23 cellular contexts compared by ENCODE assay signal in the genomic region with DNA sequence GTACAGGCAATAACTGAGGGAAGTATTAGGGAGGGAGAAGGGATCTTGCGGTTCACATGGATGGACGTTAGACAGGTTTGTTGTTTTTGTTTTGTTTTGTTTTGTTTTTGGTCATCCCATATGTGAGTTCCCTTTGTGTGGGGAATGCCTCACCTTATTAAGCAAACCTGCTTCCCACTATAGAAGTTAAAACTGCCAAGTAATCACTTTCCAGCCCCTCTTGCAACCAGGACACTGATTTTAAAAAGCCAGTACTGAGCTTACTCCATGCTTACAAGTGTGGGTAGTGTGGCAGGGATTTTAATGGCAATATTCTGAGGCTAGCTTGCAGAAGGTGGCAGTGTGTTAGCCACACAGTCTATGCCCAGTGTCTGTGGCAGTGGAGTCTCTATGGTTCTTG. TPM values are rescaled to one million over a fixed set of nuclear protein-coding genes. Genes with fewer than 3 reads are reported as not detected.
DNase-seq lines count a peak whose midpoint lies in the region; ATAC-seq, FAIRE-seq and TF ChIP-seq lines count a peak whose summit lies in the region.
"Had no signal": no experiment of that assay in that cellular context is flagged by ENCODE, and none has a peak within 500 bp of the region (broad histone marks: within the 10 kb centered on the region; RNA-seq: fewer than 3 reads in every experiment).

No MANE protein-coding gene starts in this region.

- no peak overlapping the region for H4K5ac ChIP-seq in H9 (ENCODE audit: insufficient read length, low read depth, low read length)

- H3K36me3 ChIP-seq in K562 (ENCODE audit: control insufficient read depth, insufficient read depth, low read length) (no peaks in the 10 kb centered on the region), Peyer's patch (no peaks in the 10 kb centered on the region), H7 (replicated peaks; ENCODE audit: control insufficient read depth, insufficient read depth, low read length) (no peaks in the 10 kb centered on the region)
- H3K36me3 ChIP-seq: BE2C had no signal

- H2BK15ac ChIP-seq in H9 (ENCODE audit: low read depth, low read length) = 0 out of 2 replicates have a peak overlapping the region, but pooled peaks have one; percentile 5

- no peak overlapping the region for H2BK120ac ChIP-seq in H9 (ENCODE audit: low read depth, low read length, poor library complexity, severe bottlenecking)

- H3K4me3 Mint-ChIP-seq in H9 = no peak overlapping the region
- no peak overlapping the region for H3K4me3 Mint-ChIP-seq in stimulated activated memory B cell treated with anti-CD40 and anti-IgM and Interleukin-4, amounts not matched to agents 10 μg/mL and 1 μg/mL and 100 μg/mL, for 72 hours
- no peak overlapping the region for H3K4me3 Mint-ChIP-seq in activated CD8-positive, alpha-beta T cell treated with anti-CD3 and anti-CD28 coated beads, Interleukin-2, amount 10 ng/mL, durations not matched to agents 7 days and 5 days
- H3K4me3 Mint-ChIP-seq: CD4-positive, CD25-positive, alpha-beta regulatory T cell; CD8-positive, alpha-beta memory T cell; GM23338 had no signal

- H3K9ac ChIP-seq in H9 (ENCODE audit: extremely low read depth, insufficient read length, low read length) (no peak overlapping the region), K562 (ENCODE audit: insufficient read depth in 1 of 2, low read depth in 2 of 2, low read length in 2 of 2) (no peak overlapping the region)
- H3K9ac ChIP-seq: KMS-11 had no signal

- no peak for FAIRE-seq in K562 (lab: Jason Lieb, UNC)
- FAIRE-seq: H54, HTR-8/SVneo had no signal

- H3K4me2 ChIP-seq in H9 (ENCODE audit: insufficient read depth, insufficient read length, low read length) = no peak overlapping the region
- no peak overlapping the region for H3K4me2 ChIP-seq in K562 (ENCODE audit: insufficient read depth, low read length)
- H3K4me2 ChIP-seq: GM23338, KMS-11 had no signal

- no peaks in the 10 kb centered on the region for H3K27me3 ChIP-seq in H9 (ENCODE audit: insufficient read depth, low read length)
- 0 out of 5 replicates have a peak, but pooled peaks cover 0 to 4% of the 10 kb centered on the region in 2 experiments for H3K27me3 ChIP-seq in K562 (ENCODE audit: control insufficient read depth in 2 of 2, insufficient read depth in 2 of 2, low read length in 2 of 2)
- H3K27me3 ChIP-seq in Peyer's patch = no peaks in the 10 kb centered on the region
- no peaks in the 10 kb centered on the region; the same call in 1 of the 2 replicates for H3K27me3 ChIP-seq in H7 (ENCODE audit: control insufficient read depth, insufficient read depth, low read length)
- H3K27me3 ChIP-seq: BE2C had no signal

- no peaks in the 10 kb centered on the region for H3K79me1 ChIP-seq in H9 (ENCODE audit: insufficient read depth, low read depth, low read length, poor library complexity, severe bottlenecking)

- no peak overlapping the region for H3K18ac ChIP-seq in H9 (ENCODE audit: insufficient read length, low read depth, low read length)

- H3K9me1 ChIP-seq in K562 (ENCODE audit: control insufficient read depth, insufficient read depth, low read length) = no peaks in the 10 kb centered on the region

- H3K27ac ChIP-seq in H9 (ENCODE audit: insufficient read length, low read depth, low read length) (no peak overlapping the region), K562 (ENCODE audit: extremely low read depth, low read depth, low read length) (no peak overlapping the region), Peyer's patch (no peak overlapping the region)
- H3K27ac ChIP-seq: KMS-11 had no signal

- POLR2A ChIA-PET in K562 (lab: Yijun Ruan, JAX) = interaction anchor here (1.0 to 1.5 kb wide), 4 partner anchors 8 to 42 kb away, joined by 3 to 5 read pairs (median 4); no protein-coding TSS in a partner anchor
- POLR2A ChIA-PET in activated CD8-positive, alpha-beta T cell treated with anti-CD3 and anti-CD28 coated beads, Interleukin-2, amount 10 ng/mL, durations not matched to agents 7 days and 5 days (lab: Charles Lee) = no interaction called here

- no peak overlapping the region for H2AK5ac ChIP-seq in H9 (ENCODE audit: insufficient read length, low read length)

- H2BK12ac ChIP-seq in H9 (ENCODE audit: insufficient read length, low read depth, low read length) = no peak overlapping the region

- no peak overlapping the region for H3K23ac ChIP-seq in H9 (ENCODE audit: insufficient read length, low read depth, low read length)

- no peak overlapping the region for H2AFZ ChIP-seq in H9 (ENCODE audit: low read length)
- H2AFZ ChIP-seq in K562 (ENCODE audit: low read depth, low read length) = no peak overlapping the region
- H2AFZ ChIP-seq: GM23338 had no signal

- H3K4ac ChIP-seq in H9 (ENCODE audit: low read depth, low read length) = no peak overlapping the region

- H2BK5ac ChIP-seq in H9 (ENCODE audit: insufficient read length, low read length) = no peak overlapping the region

- peak; percentile 10 for TF ChIP-seq CTCF in GM10266 (IDR thresholded peaks at IDR 0.05; ENCODE audit: control insufficient read depth, insufficient read depth, low read depth, missing control alignments)
- TF ChIP-seq CTCF in H9 (conservative IDR thresholded peaks at IDR 0.05) = no peak
- TF ChIP-seq CTCF in K562 (IDR thresholded peaks at IDR 0.05 in 2 of 3, conservative IDR thresholded peaks at IDR 0.05 in 1 of 3; ENCODE audit: insufficient read depth in 2 of 3, low read depth in 1 of 3, low read length in 3 of 3) = no peak
- TF ChIP-seq CTCF in Peyer's patch (IDR thresholded peaks at IDR 0.05) = no peak

- H4K20me1 ChIP-seq in H9 (ENCODE audit: control insufficient read depth, insufficient read depth, insufficient read length) (no peaks in the 10 kb centered on the region), K562 (replicated peaks; ENCODE audit: control insufficient read depth, insufficient read depth, low read length) (no peaks in the 10 kb centered on the region)

- WGBS in H9 (ENCODE audit: extremely low coverage, insufficient read length, low lambda C conversion rate) = no CpG with 5 or more reads among the region's 2 CpGs
- WGBS in K562 (ENCODE audit: insufficient coverage, low coverage, missing lambda C conversion rate) = 19% methylated on average over 2 of the region's 2 CpGs

- H3K4me1 ChIP-seq in H9 (ENCODE audit: insufficient read depth, low read length) (no peaks in the 10 kb centered on the region; the same call in 1 of the 2 replicates), K562 (replicated peaks in 1 of 2; ENCODE audit: control insufficient read depth in 2 of 2, insufficient read depth in 2 of 2, low read length in 2 of 2) (no peaks in the 10 kb centered on the region), Peyer's patch (peaks cover 0 to 5% (median 0%) of the 10 kb centered on the region in 4 donors)
- H3K4me1 ChIP-seq: BE2C had no signal

- no peaks in the 10 kb centered on the region for H3K79me2 ChIP-seq in H9 (ENCODE audit: insufficient read depth, low read length)
- no peaks in the 10 kb centered on the region for H3K79me2 ChIP-seq in K562 (ENCODE audit: control insufficient read depth, insufficient read depth, low read length)

- no peak overlapping the region for H2BK20ac ChIP-seq in H9 (ENCODE audit: low read depth, low read length, poor library complexity, severe bottlenecking)

- peaks cover 7% of the 10 kb centered on the region for H3K9me3 ChIP-seq in H9 (ENCODE audit: control insufficient read depth, low read depth, low read length)
- H3K9me3 ChIP-seq in K562 (replicated peaks; ENCODE audit: control insufficient read depth, insufficient read depth, low read depth, low read length) = peaks cover 7% of the 10 kb centered on the region
- peaks cover 0 to 12% (median 3%) of the 10 kb centered on the region in 4 donors for H3K9me3 ChIP-seq in Peyer's patch
- H3K9me3 ChIP-seq: BE2C had no signal

- H3K4me3 ChIP-seq in K562 = no peak overlapping the region
- H3K4me3 ChIP-seq in Peyer's patch = no peak overlapping the region
- no peak overlapping the region for H3K4me3 ChIP-seq in H7 (ENCODE audit: insufficient read depth, low read depth, low read length)
- H3K4me3 ChIP-seq: GM23338 had no signal

- no TSS peak for BruUV-seq in K562 (replicated peaks; lab: Mats Ljungman, UMichigan)

- no peaks in the 10 kb centered on the region; a peak in 1 of 4 replicates for H3K4me1 Mint-ChIP-seq in H9
- H3K4me1 Mint-ChIP-seq in stimulated activated memory B cell treated with anti-CD40 and anti-IgM and Interleukin-4, amounts not matched to agents 10 μg/mL and 1 μg/mL and 100 μg/mL, for 72 hours = peaks cover 7% of the 10 kb centered on the region
- H3K4me1 Mint-ChIP-seq in activated CD8-positive, alpha-beta T cell treated with anti-CD3 and anti-CD28 coated beads, Interleukin-2, amount 10 ng/mL, durations not matched to agents 7 days and 5 days (ENCODE audit: low read depth) = peaks cover 4% of the 10 kb centered on the region
- H3K4me1 Mint-ChIP-seq: CD8-positive, alpha-beta memory T cell had no signal

- H4K8ac ChIP-seq in H9 (replicated peaks; ENCODE audit: insufficient read length, low read depth, low read length) = no peak overlapping the region

- TF ChIP-seq EP300 in K562 (IDR thresholded peaks at IDR 0.05; ENCODE audit: low read length) = no peak

- DNase-seq in GM10266 (ENCODE audit: extremely low spot score) = no peak
- DNase-seq in H9 = no peak
- DNase-seq in K562 (ENCODE audit: extremely low read depth in 1 of 4, low spot score in 3 of 4) = no peak
- no peak for DNase-seq in Peyer's patch
- no peak for DNase-seq in activated CD8-positive, alpha-beta T cell treated with anti-CD3 and anti-CD28 coated beads, Interleukin-2, amount 10 ng/mL, durations not matched to agents 7 days and 5 days
- no peak for DNase-seq in H7
- DNase-seq: ACHN; BE2C; C1 segment of cervical spinal cord; CD4-positive, CD25-positive, alpha-beta regulatory T cell; CD8-positive, alpha-beta memory T cell; COR-L47; DMS 273 treated with DMSO at 0.1 percent for 48 hours; DMS53; DND-41; EL had no signal

- CTCF ChIA-PET in K562 (lab: Yijun Ruan, JAX; ENCODE audit: low intra/inter-chr PET ratio) = no interaction called here
- CTCF ChIA-PET in activated CD8-positive, alpha-beta T cell treated with anti-CD3 and anti-CD28 coated beads, Interleukin-2, amount 10 ng/mL, durations not matched to agents 7 days and 5 days (lab: Charles Lee) = no interaction called here

- peaks cover 10 to 17% of the 10 kb centered on the region in 2 experiments for H3K9me3 Mint-ChIP-seq in H9
- peaks cover 9% of the 10 kb centered on the region for H3K9me3 Mint-ChIP-seq in stimulated activated memory B cell treated with anti-CD40 and anti-IgM and Interleukin-4, amounts not matched to agents 10 μg/mL and 1 μg/mL and 100 μg/mL, for 72 hours
- peaks cover 18% of the 10 kb centered on the region for H3K9me3 Mint-ChIP-seq in activated CD8-positive, alpha-beta T cell treated with anti-CD3 and anti-CD28 coated beads, Interleukin-2, amount 10 ng/mL, durations not matched to agents 7 days and 5 days (ENCODE audit: insufficient read depth)

- H4K91ac ChIP-seq in H9 (ENCODE audit: insufficient read length, low read depth, low read length) = no peak overlapping the region

- H3K56ac ChIP-seq in H9 (ENCODE audit: insufficient read length, low read depth, low read length) = no peak overlapping the region

- no peak overlapping the region; a peak in 1 of 7 replicates for H3K27ac Mint-ChIP-seq in H9
- H3K27ac Mint-ChIP-seq in stimulated activated memory B cell treated with anti-CD40 and anti-IgM and Interleukin-4, amounts not matched to agents 10 μg/mL and 1 μg/mL and 100 μg/mL, for 72 hours = peak overlapping the region; percentile 58
- no peak overlapping the region for H3K27ac Mint-ChIP-seq in activated CD8-positive, alpha-beta T cell treated with anti-CD3 and anti-CD28 coated beads, Interleukin-2, amount 10 ng/mL, durations not matched to agents 7 days and 5 days
- H3K27ac Mint-ChIP-seq: CD4-positive, CD25-positive, alpha-beta regulatory T cell; GM23338 had no signal

- H3T11ph ChIP-seq in H9 (ENCODE audit: low read length) = no peak overlapping the region

- no peak for TF ChIP-seq RAD21 in K562 (CRISPR knock-in tag; conservative IDR thresholded peaks at IDR 0.05 in 1 of 2, IDR thresholded peaks at IDR 0.05 in 1 of 2)

- no peak overlapping the region for H3K14ac ChIP-seq in H9 (ENCODE audit: insufficient read depth, low read length)

- H3K27me3 Mint-ChIP-seq in H9 (ENCODE audit: low read depth) = no peaks in the 10 kb centered on the region; the same call in none of the 2 replicates
- H3K27me3 Mint-ChIP-seq in stimulated activated memory B cell treated with anti-CD40 and anti-IgM and Interleukin-4, amounts not matched to agents 10 μg/mL and 1 μg/mL and 100 μg/mL, for 72 hours = no peaks in the 10 kb centered on the region
- peaks cover 3% of the 10 kb centered on the region for H3K27me3 Mint-ChIP-seq in activated CD8-positive, alpha-beta T cell treated with anti-CD3 and anti-CD28 coated beads, Interleukin-2, amount 10 ng/mL, durations not matched to agents 7 days and 5 days (ENCODE audit: low read depth)
- H3K27me3 Mint-ChIP-seq: CD4-positive, CD25-positive, alpha-beta regulatory T cell; CD8-positive, alpha-beta memory T cell had no signal

- peaks cover 10 to 16% (median 11%) of the 10 kb centered on the region in 3 experiments for H3K36me3 Mint-ChIP-seq in H9 (ENCODE audit: insufficient read depth in 1 of 3, low read depth in 3 of 3)
- H3K36me3 Mint-ChIP-seq in stimulated activated memory B cell treated with anti-CD40 and anti-IgM and Interleukin-4, amounts not matched to agents 10 μg/mL and 1 μg/mL and 100 μg/mL, for 72 hours = peaks cover 19% of the 10 kb centered on the region
- H3K36me3 Mint-ChIP-seq in activated CD8-positive, alpha-beta T cell treated with anti-CD3 and anti-CD28 coated beads, Interleukin-2, amount 10 ng/mL, durations not matched to agents 7 days and 5 days (ENCODE audit: low read depth) = peaks cover 2% of the 10 kb centered on the region

- TF ChIP-seq POLR2A in K562 (conservative IDR thresholded peaks at IDR 0.05) = no peak
- TF ChIP-seq POLR2A in Peyer's patch (IDR thresholded peaks at IDR 0.05) = no peak

- in situ Hi-C loops in K562 (cut with MboI) = no loop called here

- ATAC-seq in K562 = no peak
- no peak for ATAC-seq in stimulated activated memory B cell treated with anti-CD40 and anti-IgM and Interleukin-4, amounts not matched to agents 10 μg/mL and 1 μg/mL and 100 μg/mL, for 72 hours
- ATAC-seq in activated CD8-positive, alpha-beta T cell treated with anti-CD3 and anti-CD28 coated beads, Interleukin-2, amount 10 ng/mL, durations not matched to agents 7 days and 5 days = no peak
- ATAC-seq: GM23338 had no signal

- intact Hi-C loops in K562 (cut with micrococcal nuclease) = no loop called here

- no peaks in the 10 kb centered on the region for H3K23me2 ChIP-seq in H9 (ENCODE audit: insufficient read length, low read depth, low read length, poor library complexity, severe bottlenecking)

RNA-seq across cellular contexts. Expression of a gene that starts 26.5 kb away (rescaled TPM):
- total RNA-seq in H9 (2021) (0.66 and 0.68 TPM in 2 replicates), K562 (2014; rRNA removed) (not detected in 2 replicates), K562 (2014; rRNA removed; fragmentation: Illumina TruSeq; extraction: Trizol) (not detected in 2 replicates), K562 (2015; rRNA removed; fragmentation: Illumina TruSeq; extraction: Trizol) (not detected in 2 replicates), K562 (2021) (not detected in 2 replicates), Peyer's patch (not detected)
- not detected in 2 replicates for total RNA-seq in K562 (2011; cell fraction: chromatin; rRNA removed; ENCODE audit: low replicate concordance)
- total RNA-seq in K562 (2011; cell fraction: nucleolus; rRNA removed) = not detected in 2 replicates
- total RNA-seq in K562 (2011; cell fraction: nucleoplasm; rRNA removed) = not detected in 2 replicates
- polyA plus RNA-seq in K562 (2011; rRNA removed) (0.18 TPM in 1 of 2 replicates, not detected in the other), K562 (2014; fragmentation: Illumina TruSeq; extraction: Trizol) (not detected in 2 replicates), K562 (2014; fragmentation: Nextera tagmentation; extraction: Ambion mirVana) (not detected), K562 (2014; rRNA removed) (not detected in 2 replicates)
- polyA plus RNA-seq in K562 (2011; cell fraction: cytosol; rRNA removed) = not detected in 2 replicates
- not detected in 2 replicates for polyA plus RNA-seq in K562 (2011; cell fraction: nucleus; rRNA removed)
- not detected in 2 replicates for polyA plus RNA-seq in K562 (2012)
- polyA minus RNA-seq in K562 (2011; rRNA and poly(A)+ RNA removed) = not detected in 2 replicates
- not detected in 2 replicates for polyA minus RNA-seq in K562 (2011; cell fraction: cytosol; rRNA and poly(A)+ RNA removed)
- not detected in 2 replicates for polyA minus RNA-seq in K562 (2011; cell fraction: nucleus; rRNA and poly(A)+ RNA removed)
- not detected for total RNA-seq in activated CD8-positive, alpha-beta T cell treated with anti-CD3 and anti-CD28 coated beads, Interleukin-2, amount 10 ng/mL, durations not matched to agents 7 days and 5 days
- 0.38 and 0.63 TPM in 2 replicates for total RNA-seq in H7 (2014; rRNA removed; shearing (Covaris generic))
- total RNA-seq: A172; CD4-positive, CD25-positive, alpha-beta regulatory T cell; CD8-positive, alpha-beta memory T cell; G401; GM23338 had no signal
- polyA plus RNA-seq: CD8-positive, alpha-beta memory T cell; GM23338 had no signal

RNA-seq across cellular contexts. Expression of a gene that starts 29.3 kb away (rescaled TPM):
- total RNA-seq in H9 (2021) (13.8 and 14.2 TPM in 2 replicates), K562 (2014; rRNA removed) (18.3 and 19.0 TPM in 2 replicates), K562 (2014; rRNA removed; fragmentation: Illumina TruSeq; extraction: Trizol) (33.3 and 41.3 TPM in 2 replicates), K562 (2015; rRNA removed; fragmentation: Illumina TruSeq; extraction: Trizol) (20.1 and 21.3 TPM in 2 replicates), K562 (2021) (24.5 and 28.2 TPM in 2 replicates), Peyer's patch (10 to 100 TPM in 2 of 4 donors, 1 to 10 TPM in 2; 5.8 to 22.3 (median 12.8) TPM)
- 26.3 and 65.1 TPM in 2 replicates for total RNA-seq in K562 (2011; cell fraction: chromatin; rRNA removed; ENCODE audit: low replicate concordance)
- 14.8 and 16.3 TPM in 2 replicates for total RNA-seq in K562 (2011; cell fraction: nucleolus; rRNA removed)
- total RNA-seq in K562 (2011; cell fraction: nucleoplasm; rRNA removed) = 28.2 and 42.8 TPM in 2 replicates
- polyA plus RNA-seq in K562 (2011; rRNA removed) (35.0 and 46.9 TPM in 2 replicates), K562 (2014; fragmentation: Illumina TruSeq; extraction: Trizol) (22.8 and 26.8 TPM in 2 replicates), K562 (2014; fragmentation: Nextera tagmentation; extraction: Ambion mirVana) (10 to 100 TPM; 68.1 to 79.9 TPM), K562 (2014; rRNA removed) (25.0 and 25.2 TPM in 2 replicates)
- 9.9 and 17.6 TPM in 2 replicates for polyA plus RNA-seq in K562 (2011; cell fraction: cytosol; rRNA removed)
- polyA plus RNA-seq in K562 (2011; cell fraction: nucleus; rRNA removed) = 11.3 and 14.2 TPM in 2 replicates
- 20.2 and 29.8 TPM in 2 replicates for polyA plus RNA-seq in K562 (2012)
- 34.8 and 38.7 TPM in 2 replicates for polyA minus RNA-seq in K562 (2011; rRNA and poly(A)+ RNA removed)
- polyA minus RNA-seq in K562 (2011; cell fraction: cytosol; rRNA and poly(A)+ RNA removed) = 7.4 and 12.8 TPM in 2 replicates
- 9.4 and 18.4 TPM in 2 replicates for polyA minus RNA-seq in K562 (2011; cell fraction: nucleus; rRNA and poly(A)+ RNA removed)
- 10 to 100 TPM; 15.3 to 17.0 TPM for total RNA-seq in activated CD8-positive, alpha-beta T cell treated with anti-CD3 and anti-CD28 coated beads, Interleukin-2, amount 10 ng/mL, durations not matched to agents 7 days and 5 days
- total RNA-seq in H7 (2014; rRNA removed; shearing (Covaris generic)) = 22.5 and 28.8 TPM in 2 replicates

RNA-seq across cellular contexts. Expression of a gene that starts 29.4 kb away (rescaled TPM):
- total RNA-seq in H9 (2021) (48.3 and 49.3 TPM in 2 replicates), K562 (2014; rRNA removed) (52.7 and 56.0 TPM in 2 replicates), K562 (2014; rRNA removed; fragmentation: Illumina TruSeq; extraction: Trizol) (54.8 and 58.5 TPM in 2 replicates), K562 (2015; rRNA removed; fragmentation: Illumina TruSeq; extraction: Trizol) (51.9 and 53.5 TPM in 2 replicates), K562 (2021) (59.1 and 65.4 TPM in 2 replicates), Peyer's patch (10 to 100 TPM; 29.2 to 61.9 (median 39.0) TPM)
- total RNA-seq in K562 (2011; cell fraction: chromatin; rRNA removed; ENCODE audit: low replicate concordance) = 68.3 and 152 TPM in 2 replicates
- 51.7 and 54.7 TPM in 2 replicates for total RNA-seq in K562 (2011; cell fraction: nucleolus; rRNA removed)
- 109 and 198 TPM in 2 replicates for total RNA-seq in K562 (2011; cell fraction: nucleoplasm; rRNA removed)
- polyA plus RNA-seq in K562 (2011; rRNA removed) (52.3 and 79.7 TPM in 2 replicates), K562 (2014; fragmentation: Illumina TruSeq; extraction: Trizol) (57.7 and 63.6 TPM in 2 replicates), K562 (2014; fragmentation: Nextera tagmentation; extraction: Ambion mirVana) (100 to 1,000 TPM in 1 of 2 experiments, 10 to 100 TPM in 1; 85.9 to 105 TPM), K562 (2014; rRNA removed) (74.0 and 108 TPM in 2 replicates)
- polyA plus RNA-seq in K562 (2011; cell fraction: cytosol; rRNA removed) = 41.6 and 68.1 TPM in 2 replicates
- polyA plus RNA-seq in K562 (2011; cell fraction: nucleus; rRNA removed) = 28.7 and 32.7 TPM in 2 replicates
- polyA plus RNA-seq in K562 (2012) = 42.5 and 47.5 TPM in 2 replicates
- polyA minus RNA-seq in K562 (2011; rRNA and poly(A)+ RNA removed) = 41.2 and 43.1 TPM in 2 replicates
- polyA minus RNA-seq in K562 (2011; cell fraction: cytosol; rRNA and poly(A)+ RNA removed) = 23.0 and 28.3 TPM in 2 replicates
- polyA minus RNA-seq in K562 (2011; cell fraction: nucleus; rRNA and poly(A)+ RNA removed) = 43.8 and 74.5 TPM in 2 replicates
- total RNA-seq in activated CD8-positive, alpha-beta T cell treated with anti-CD3 and anti-CD28 coated beads, Interleukin-2, amount 10 ng/mL, durations not matched to agents 7 days and 5 days = 10 to 100 TPM; 49.5 to 55.0 TPM
- total RNA-seq in H7 (2014; rRNA removed; shearing (Covaris generic)) = 108 and 112 TPM in 2 replicates

RNA-seq across cellular contexts. Expression of a gene that starts 37.1 kb away (rescaled TPM):
- total RNA-seq in H9 (2021) (53.6 and 55.2 TPM in 2 replicates), K562 (2014; rRNA removed) (7.0 and 9.7 TPM in 2 replicates), K562 (2014; rRNA removed; fragmentation: Illumina TruSeq; extraction: Trizol) (17.2 and 19.7 TPM in 2 replicates), K562 (2015; rRNA removed; fragmentation: Illumina TruSeq; extraction: Trizol) (12.7 and 15.0 TPM in 2 replicates), K562 (2021) (12.7 and 13.4 TPM in 2 replicates), Peyer's patch (10 to 100 TPM; 19.8 to 83.4 (median 41.5) TPM)
- 53.8 and 102 TPM in 2 replicates for total RNA-seq in K562 (2011; cell fraction: chromatin; rRNA removed; ENCODE audit: low replicate concordance)
- total RNA-seq in K562 (2011; cell fraction: nucleolus; rRNA removed) = 36.5 and 42.2 TPM in 2 replicates
- total RNA-seq in K562 (2011; cell fraction: nucleoplasm; rRNA removed) = 67.6 and 88.9 TPM in 2 replicates
- polyA plus RNA-seq in K562 (2011; rRNA removed) (18.0 and 19.0 TPM in 2 replicates), K562 (2014; fragmentation: Illumina TruSeq; extraction: Trizol) (11.8 and 12.5 TPM in 2 replicates), K562 (2014; fragmentation: Nextera tagmentation; extraction: Ambion mirVana) (1 to 10 TPM; 5.2 to 5.6 TPM), K562 (2014; rRNA removed) (7.4 and 9.0 TPM in 2 replicates)
- 9.4 and 11.4 TPM in 2 replicates for polyA plus RNA-seq in K562 (2011; cell fraction: cytosol; rRNA removed)
- polyA plus RNA-seq in K562 (2011; cell fraction: nucleus; rRNA removed) = 15.3 and 19.2 TPM in 2 replicates
- polyA plus RNA-seq in K562 (2012) = 8.7 and 11.3 TPM in 2 replicates
- polyA minus RNA-seq in K562 (2011; rRNA and poly(A)+ RNA removed) = 28.3 and 31.1 TPM in 2 replicates
- 13.3 and 22.4 TPM in 2 replicates for polyA minus RNA-seq in K562 (2011; cell fraction: cytosol; rRNA and poly(A)+ RNA removed)
- 15.1 and 23.2 TPM in 2 replicates for polyA minus RNA-seq in K562 (2011; cell fraction: nucleus; rRNA and poly(A)+ RNA removed)
- total RNA-seq in activated CD8-positive, alpha-beta T cell treated with anti-CD3 and anti-CD28 coated beads, Interleukin-2, amount 10 ng/mL, durations not matched to agents 7 days and 5 days = 10 to 100 TPM; 11.7 to 12.6 TPM
- 44.8 and 50.6 TPM in 2 replicates for total RNA-seq in H7 (2014; rRNA removed; shearing (Covaris generic))
